ENCODE assay signal across 32 cellular contexts in the genomic region with DNA sequence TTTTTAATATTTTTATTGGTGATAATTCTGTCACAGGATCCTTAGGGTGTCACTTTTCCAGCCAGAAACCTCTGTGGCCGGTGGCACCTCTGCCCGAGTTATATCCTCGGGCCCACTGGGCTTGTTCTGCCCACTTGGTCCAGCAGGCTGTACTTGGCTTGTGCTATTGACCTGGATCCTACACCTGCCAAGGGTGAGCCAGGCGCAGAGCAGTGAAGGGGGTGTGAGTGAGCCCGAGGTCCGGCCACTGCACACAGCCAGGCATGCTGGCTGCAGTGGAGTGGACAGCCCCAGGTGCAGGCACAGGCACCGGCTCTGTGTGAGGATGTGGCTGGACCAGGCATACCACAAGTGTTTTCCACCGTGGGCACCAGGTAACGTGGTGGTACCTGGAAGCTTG.
"Had no signal": no experiment of that assay in that cellular context is flagged by ENCODE, and none has a peak within 500 bp of the region (broad histone marks: within the 10 kb centered on the region; RNA-seq: fewer than 3 reads in every experiment).

No MANE protein-coding gene starts in this region.

- H3K4me3 ChIP-seq: body of pancreas, cardiac muscle cell, coronary artery, dorsolateral prefrontal cortex, esophagus muscularis mucosa, gastrocnemius medialis had no signal

- H3K4me3 Mint-ChIP-seq: activated B cell treated with CpG ODN at 0.5 μM for 24 hours; activated CD8-positive, alpha-beta T cell treated with anti-CD3 and anti-CD28 coated beads for 36 hours; activated naive CD8-positive, alpha-beta T cell; activated T-cell treated with anti-CD3 and anti-CD28 coated beads, Interleukin-2, amount 50 U/mL, for 4 hours; activated T-helper 17 cell treated with anti-CD3 and anti-CD28 coated beads, Interleukin-2, amount 50 U/mL, for 72 hours; central memory CD8-positive, alpha-beta T cell; dendritic cell treated with granulocyte-macrophage colony-stimulating factor and Interleukin-4, amounts not matched to agents 40 ng/mL and 50 ng/mL, for 4 days; endodermal cell; T-helper 17 cell; T-helper 2 cell treated with Interferon-gamma antibody and Interleukin-4, amounts not matched to agents 5 μg/mL and 100 μg/mL, for 36 hours had no signal

- H3K27me3 ChIP-seq: body of pancreas, cardiac muscle cell, dorsolateral prefrontal cortex, esophagus muscularis mucosa, foreskin keratinocyte, gastrocnemius medialis had no signal

- H3K9me3 ChIP-seq: body of pancreas, esophagus muscularis mucosa, gastrocnemius medialis had no signal

- H3K27me3 Mint-ChIP-seq: activated B cell treated with CpG ODN at 0.5 μM for 24 hours; activated CD8-positive, alpha-beta T cell treated with anti-CD3 and anti-CD28 coated beads for 36 hours; activated naive CD8-positive, alpha-beta T cell; activated T-helper 17 cell treated with anti-CD3 and anti-CD28 coated beads, Interleukin-2, amount 50 U/mL, for 72 hours; central memory CD8-positive, alpha-beta T cell; dendritic cell treated with granulocyte-macrophage colony-stimulating factor and Interleukin-4, amounts not matched to agents 40 ng/mL and 50 ng/mL, for 4 days; T-helper 17 cell had no signal

- H3K27ac ChIP-seq: body of pancreas, cardiac muscle cell, coronary artery, dorsolateral prefrontal cortex, esophagus muscularis mucosa, foreskin keratinocyte, gastrocnemius medialis, WERI-Rb-1 had no signal

- H3K27ac Mint-ChIP-seq: activated B cell treated with CpG ODN at 0.5 μM for 24 hours; activated CD8-positive, alpha-beta T cell treated with anti-CD3 and anti-CD28 coated beads for 36 hours; activated naive CD8-positive, alpha-beta T cell; activated T-helper 17 cell treated with anti-CD3 and anti-CD28 coated beads, Interleukin-2, amount 50 U/mL, for 72 hours; dendritic cell treated with granulocyte-macrophage colony-stimulating factor and Interleukin-4, amounts not matched to agents 40 ng/mL and 50 ng/mL, for 4 days; endodermal cell; T-helper 17 cell; T-helper 2 cell treated with Interferon-gamma antibody and Interleukin-4, amounts not matched to agents 5 μg/mL and 100 μg/mL, for 36 hours had no signal

- H3K9me3 Mint-ChIP-seq: activated T-cell treated with anti-CD3 and anti-CD28 coated beads, Interleukin-2, amount 50 U/mL, for 4 hours; activated T-helper 17 cell treated with anti-CD3 and anti-CD28 coated beads, Interleukin-2, amount 50 U/mL, for 72 hours; central memory CD8-positive, alpha-beta T cell had no signal

- ATAC-seq: activated CD4-positive, CD25-positive, alpha-beta regulatory T cell treated with anti-CD3 and anti-CD28 coated beads, Interleukin-2, amount 50 U/mL, for 24 hours; activated CD8-positive, alpha-beta T cell treated with anti-CD3 and anti-CD28 coated beads for 36 hours; activated T-cell treated with anti-CD3 and anti-CD28 coated beads, Interleukin-2, amount 50 U/mL, for 4 hours; activated T-helper 17 cell treated with anti-CD3 and anti-CD28 coated beads, Interleukin-2, amount 50 U/mL, for 72 hours; body of pancreas; foreskin keratinocyte; gastrocnemius medialis; T-helper 17 cell had no signal

- H3K4me1 ChIP-seq: body of pancreas, esophagus muscularis mucosa, foreskin keratinocyte, gastrocnemius medialis had no signal

- H3K4me1 Mint-ChIP-seq: activated B cell treated with CpG ODN at 0.5 μM for 24 hours; central memory CD8-positive, alpha-beta T cell; endodermal cell had no signal

- DNase-seq: activated B cell treated with CpG ODN at 0.5 μM for 24 hours; activated CD4-positive, alpha-beta T cell treated with anti-CD3 and anti-CD28 coated beads for 48 hours; activated CD4-positive, alpha-beta T cell treated with anti-CD3 and anti-CD28 coated beads, Interleukin-2, amount 50 U/mL, for 1 hour; activated CD4-positive, alpha-beta T cell treated with anti-CD3 and anti-CD28 coated beads, Interleukin-2, amount 50 U/mL, for 48 hours; activated CD8-positive, alpha-beta memory T cell treated with anti-CD3 and anti-CD28 coated beads for 24 hours; activated CD8-positive, alpha-beta T cell treated with anti-CD3 and anti-CD28 coated beads for 36 hours; activated gamma-delta T cell; activated naive CD4-positive, alpha-beta T cell; activated naive CD4-positive, alpha-beta T cell treated with anti-CD3 and anti-CD28 coated beads, Interleukin-2, amount 50 U/mL, for 16 hours; activated T-cell treated with anti-CD3 and anti-CD28 coated beads, Interleukin-2, amount 50 U/mL, for 4 hours; amniotic stem cell; anterior cingulate cortex; body of pancreas; dorsolateral prefrontal cortex; effector memory CD4-positive, alpha-beta T cell; endodermal cell; foreskin keratinocyte; gastrocnemius medialis; glutamatergic neuron; T-helper 1 cell; T-helper 17 cell; T1000; WERI-Rb-1 had no signal
